Comparison of ENCODE assay signal across 14 cellular contexts in the genomic region with DNA sequence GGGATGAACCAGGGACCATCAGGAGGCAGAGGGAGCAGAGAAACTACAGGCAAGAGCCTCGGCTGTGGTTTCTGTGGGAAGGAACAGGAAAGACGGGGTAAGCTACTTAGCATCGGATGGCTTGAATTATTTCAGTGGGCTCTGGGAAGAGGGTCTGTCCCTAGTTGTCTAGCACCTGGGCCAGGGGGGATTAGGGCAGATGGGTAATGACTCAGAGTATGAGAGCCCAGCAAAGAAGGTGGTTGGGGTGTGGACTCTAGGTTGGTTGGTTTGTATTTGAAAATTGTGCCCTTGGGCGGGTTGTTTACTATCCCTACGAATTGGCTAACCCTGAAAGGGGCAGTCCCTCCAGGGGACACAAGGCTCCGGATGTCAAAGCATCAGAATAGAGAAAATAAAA.
DNase-seq lines count a peak whose midpoint lies in the region; ATAC-seq and TF ChIP-seq lines count a peak whose summit lies in the region.
"Had no signal": no experiment of that assay in that cellular context is flagged by ENCODE, and none has a peak within 500 bp of the region (broad histone marks: within the 10 kb centered on the region; RNA-seq: fewer than 3 reads in every experiment).

No MANE protein-coding gene starts in this region.

- H3K79me2 ChIP-seq in osteoblast (ENCODE audit: insufficient read depth, low read length) = no peaks in the 10 kb centered on the region

- H3K9me3 ChIP-seq in CD8-positive, alpha-beta T cell (ENCODE audit: low read length) = no peaks in the 10 kb centered on the region
- H3K9me3 ChIP-seq in osteoblast (ENCODE audit: low read depth, low read length) = no peaks in the 10 kb centered on the region
- H3K9me3 ChIP-seq: adrenal gland had no signal

- POLR2A ChIA-PET in CD8-positive, alpha-beta T cell (lab: Charles Lee) = interaction anchor here (0.5 to 0.6 kb wide), 2 partner anchors 13 to 194 kb away, joined by 3 to 5 read pairs; no protein-coding TSS in a partner anchor

- H4K20me1 ChIP-seq in osteoblast (ENCODE audit: insufficient read depth, low read length) = no peaks in the 10 kb centered on the region

- CTCF ChIA-PET in CD8-positive, alpha-beta T cell (lab: Charles Lee) = no interaction called here

- peaks cover 45% of the 10 kb centered on the region for H3K4me1 Mint-ChIP-seq in CD8-positive, alpha-beta T cell (ENCODE audit: low read depth)
- peaks cover 70% of the 10 kb centered on the region for H3K4me1 Mint-ChIP-seq in activated T-helper 1 cell treated with anti-CD3 and anti-CD28 coated beads, Interleukin-12 subunit alpha, Interleukin-12 subunit beta, Interleukin-2, Interleukin-4 antibody, amounts not matched to agents 30 ng/mL and 10 ng/mL and 1 ng/mL, durations not matched to agents 14 hours and 24 hours and 36 hours (ENCODE audit: low read depth)

- intact Hi-C loops in CD8-positive, alpha-beta T cell (cut with DNase I, micrococcal nuclease) = loop anchor here in 1 of 2 experiments (5.0 kb wide), 1 partner anchor 42 kb away; no protein-coding TSS in a partner anchor
- intact Hi-C loops in activated T-helper 1 cell treated with anti-CD3 and anti-CD28 coated beads, Interleukin-12 subunit alpha, Interleukin-12 subunit beta, Interleukin-2, Interleukin-4 antibody, amounts not matched to agents 30 ng/mL and 10 ng/mL and 1 ng/mL, durations not matched to agents 14 hours and 24 hours and 36 hours (cut with micrococcal nuclease) = no loop called here

- H2AFZ ChIP-seq in osteoblast (ENCODE audit: low read length) = peak overlapping the region; percentile 43

- no peaks in the 10 kb centered on the region for H3K9me3 Mint-ChIP-seq in CD8-positive, alpha-beta T cell
- peaks cover 6% of the 10 kb centered on the region for H3K9me3 Mint-ChIP-seq in activated T-helper 1 cell treated with anti-CD3 and anti-CD28 coated beads, Interleukin-12 subunit alpha, Interleukin-12 subunit beta, Interleukin-2, Interleukin-4 antibody, amounts not matched to agents 30 ng/mL and 10 ng/mL and 1 ng/mL, durations not matched to agents 14 hours and 24 hours and 36 hours
- H3K9me3 Mint-ChIP-seq: activated B cell treated with CpG ODN at 0.5 μM for 24 hours had no signal

- no peaks in the 10 kb centered on the region for H3K27me3 Mint-ChIP-seq in CD8-positive, alpha-beta T cell (ENCODE audit: low read depth)
- H3K27me3 Mint-ChIP-seq in activated T-helper 1 cell treated with anti-CD3 and anti-CD28 coated beads, Interleukin-12 subunit alpha, Interleukin-12 subunit beta, Interleukin-2, Interleukin-4 antibody, amounts not matched to agents 30 ng/mL and 10 ng/mL and 1 ng/mL, durations not matched to agents 14 hours and 24 hours and 36 hours (ENCODE audit: insufficient read depth) = no peaks in the 10 kb centered on the region

- H3K27ac Mint-ChIP-seq in CD8-positive, alpha-beta T cell = no peak overlapping the region
- H3K27ac Mint-ChIP-seq in activated T-helper 1 cell treated with anti-CD3 and anti-CD28 coated beads, Interleukin-12 subunit alpha, Interleukin-12 subunit beta, Interleukin-2, Interleukin-4 antibody, amounts not matched to agents 30 ng/mL and 10 ng/mL and 1 ng/mL, durations not matched to agents 14 hours and 24 hours and 36 hours = peak overlapping the region; percentile 66
- H3K27ac Mint-ChIP-seq: activated B cell treated with CpG ODN at 0.5 μM for 24 hours had no signal

- H3K4me3 ChIP-seq in CD8-positive, alpha-beta T cell (ENCODE audit: low read depth, low read length) = no peak overlapping the region
- H3K4me3 ChIP-seq in osteoblast (ENCODE audit: insufficient read depth, low read length) = no peak overlapping the region
- H3K4me3 ChIP-seq: adrenal gland had no signal

- no peaks in the 10 kb centered on the region for H3K36me3 Mint-ChIP-seq in CD8-positive, alpha-beta T cell
- H3K36me3 Mint-ChIP-seq in activated T-helper 1 cell treated with anti-CD3 and anti-CD28 coated beads, Interleukin-12 subunit alpha, Interleukin-12 subunit beta, Interleukin-2, Interleukin-4 antibody, amounts not matched to agents 30 ng/mL and 10 ng/mL and 1 ng/mL, durations not matched to agents 14 hours and 24 hours and 36 hours (ENCODE audit: low read depth) = peaks cover 41% of the 10 kb centered on the region

- TF ChIP-seq CTCF in CD8-positive, alpha-beta T cell (IDR thresholded peaks at IDR 0.05) = no peak
- TF ChIP-seq CTCF in osteoblast (IDR thresholded peaks at IDR 0.05; ENCODE audit: extremely low read depth, low read depth, low read length) = no peak

- no peak overlapping the region for H3K4me3 Mint-ChIP-seq in CD8-positive, alpha-beta T cell
- H3K4me3 Mint-ChIP-seq in activated T-helper 1 cell treated with anti-CD3 and anti-CD28 coated beads, Interleukin-12 subunit alpha, Interleukin-12 subunit beta, Interleukin-2, Interleukin-4 antibody, amounts not matched to agents 30 ng/mL and 10 ng/mL and 1 ng/mL, durations not matched to agents 14 hours and 24 hours and 36 hours = no peak overlapping the region
- H3K4me3 Mint-ChIP-seq: activated B cell treated with CpG ODN at 0.5 μM for 24 hours had no signal

- H3K27me3 ChIP-seq in CD8-positive, alpha-beta T cell (ENCODE audit: insufficient read depth, low read length) = no peaks in the 10 kb centered on the region
- H3K27me3 ChIP-seq in osteoblast (ENCODE audit: insufficient read depth, low read length) = no peaks in the 10 kb centered on the region
- H3K27me3 ChIP-seq: adrenal gland had no signal

- DNase-seq in CD8-positive, alpha-beta T cell = peak in 1 of 7 experiments; percentile 20
- no peak for DNase-seq in activated T-helper 1 cell treated with anti-CD3 and anti-CD28 coated beads, Interleukin-12 subunit alpha, Interleukin-12 subunit beta, Interleukin-2, Interleukin-4 antibody, amounts not matched to agents 30 ng/mL and 10 ng/mL and 1 ng/mL, durations not matched to agents 14 hours and 24 hours and 36 hours (ENCODE audit: low spot score)
- DNase-seq in osteoblast (ENCODE audit: insufficient read length, low spot score, missing footprints) (no peak), SKM-1 treated with dmso at 0.1 percent for 144 hours (lab: John Stamatoyannopoulos, UW; ENCODE audit: unreplicated experiment) (no peak)
- no peak for DNase-seq in stimulated activated CD4-positive, alpha-beta T cell treated with anti-CD3 and anti-CD28 coated beads, Interleukin-4, amount 100 ng/mL, for 1 hour
- DNase-seq: activated B cell treated with CpG ODN at 0.5 μM for 24 hours, adrenal gland, DMS53, hypothalamus, NCI-H2029, NCI-H524 treated with DMSO at 0.1 percent for 48 hours had no signal

- peak overlapping the region; percentile 41 for H3K4me2 ChIP-seq in osteoblast (ENCODE audit: insufficient read depth, low read length)

- H3K27ac ChIP-seq in CD8-positive, alpha-beta T cell (ENCODE audit: low read depth, low read length) = no peak overlapping the region
- no peak overlapping the region for H3K27ac ChIP-seq in osteoblast (ENCODE audit: low read depth, low read length)
- H3K27ac ChIP-seq: adrenal gland had no signal

- no peaks in the 10 kb centered on the region for H3K36me3 ChIP-seq in CD8-positive, alpha-beta T cell (ENCODE audit: insufficient read depth, low read length)
- H3K36me3 ChIP-seq in osteoblast (ENCODE audit: insufficient read depth, low read length) = no peaks in the 10 kb centered on the region
- H3K36me3 ChIP-seq: adrenal gland had no signal

- peaks cover 30% of the 10 kb centered on the region for H3K4me1 ChIP-seq in CD8-positive, alpha-beta T cell (ENCODE audit: insufficient read depth, low read length)
- H3K4me1 ChIP-seq in osteoblast (ENCODE audit: insufficient read depth, low read length) = peaks cover 16% of the 10 kb centered on the region
- H3K4me1 ChIP-seq: adrenal gland had no signal

- peak; percentile 17 for ATAC-seq in CD8-positive, alpha-beta T cell
- ATAC-seq in HG03280 (IDR thresholded peaks at IDR 0.05; ENCODE audit: unreplicated experiment) = peak; percentile 44
- ATAC-seq in GM18873 (IDR thresholded peaks at IDR 0.05; ENCODE audit: low FRiP score, unreplicated experiment) = no peak
- ATAC-seq: Panc1 had no signal
